ENCODE assay signal across 8 cellular contexts in the genomic region with DNA sequence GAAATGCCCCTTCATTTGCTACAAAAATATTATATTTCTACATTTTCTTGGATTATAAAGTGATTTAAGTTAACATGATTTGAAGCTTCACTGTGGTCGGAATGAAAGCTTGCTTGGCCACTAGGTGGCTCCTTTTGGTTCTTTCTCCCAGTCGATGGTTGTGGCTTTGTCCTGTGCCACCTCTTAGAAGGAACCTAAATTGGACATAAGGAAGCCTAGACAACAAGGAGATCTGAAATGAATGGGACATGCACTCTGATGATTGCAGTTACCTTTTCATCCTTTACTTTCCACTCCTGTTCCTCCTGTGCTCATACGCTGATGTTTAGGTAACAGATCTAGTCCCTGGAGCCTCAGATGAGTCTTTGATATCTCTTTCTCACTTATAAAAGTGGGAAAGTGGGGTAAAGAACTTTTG. TPM values are rescaled to one million over a fixed set of nuclear protein-coding genes. Genes with fewer than 3 reads are reported as not detected.
A peak's percentile ranks its signal among the peaks of the same experiment; 100 is the strongest.
DNase-seq lines count a peak whose midpoint lies in the region; ATAC-seq and TF ChIP-seq lines count a peak whose summit lies in the region.

No MANE protein-coding gene starts in this region.

- H3K9me3 Mint-ChIP-seq in CD4-positive, alpha-beta memory T cell, result peaks cover 0 to 8% (median under 1%) of the 10 kb centered on the region in 8 donors
- no peaks in the 10 kb centered on the region for H3K9me3 Mint-ChIP-seq in GM23338

- no peaks in the 10 kb centered on the region for H3K27me3 Mint-ChIP-seq in CD4-positive, alpha-beta memory T cell
- peaks cover 2% of the 10 kb centered on the region for H3K27me3 Mint-ChIP-seq in GM23338 (ENCODE audit: insufficient read depth, low read depth, poor library complexity)

- TF ChIP-seq CTCF in GM23338 (conservative IDR thresholded peaks at IDR 0.05; ENCODE audit: low read depth in 2 of 2), result peak; percentile 75 to 88
- TF ChIP-seq CTCF in SK-N-SH (IDR thresholded peaks at IDR 0.05), result peak; percentile 69
- peak; percentile 76 for TF ChIP-seq CTCF in fibroblast of villous mesenchyme (IDR thresholded peaks at IDR 0.05; ENCODE audit: insufficient read depth, low read depth, low read length)
- peak; percentile 41 for TF ChIP-seq CTCF in thoracic aorta (IDR thresholded peaks at IDR 0.05)

- no peak overlapping the region for H3K27ac Mint-ChIP-seq in CD4-positive, alpha-beta memory T cell
- H3K27ac Mint-ChIP-seq in GM23338, result no peak overlapping the region

- no peak overlapping the region for H3K4me3 ChIP-seq in CD4-positive, alpha-beta memory T cell (ENCODE audit: low read length in 2 of 2)
- H3K4me3 ChIP-seq in GM23338 (no peak overlapping the region), SK-N-SH (ENCODE audit: low read depth in 2 of 2, low read length in 1 of 2) (no peak overlapping the region; a peak in 1 of 4 replicates), fibroblast of villous mesenchyme (ENCODE audit: low read depth, low read length) (no peak overlapping the region), thoracic aorta (no peak overlapping the region)

- H4K20me1 ChIP-seq in GM23338 (replicated peaks; ENCODE audit: insufficient read depth) (no peaks in the 10 kb centered on the region; the same call in 1 of the 2 replicates), SK-N-SH (ENCODE audit: insufficient read depth) (peaks cover 10% of the 10 kb centered on the region)

- TF ChIP-seq RAD21 in SK-N-SH (IDR thresholded peaks at IDR 0.05; ENCODE audit: low read length), result peak; percentile 41

- H3K4me1 Mint-ChIP-seq in CD4-positive, alpha-beta memory T cell, result peaks cover 33 to 35% (median 34%) of the 10 kb centered on the region in 4 donors
- peaks cover 17% of the 10 kb centered on the region for H3K4me1 Mint-ChIP-seq in GM23338

- peak in 4 of 5 donors; percentile 6 to 19 (median 10) for DNase-seq in CD4-positive, alpha-beta memory T cell
- DNase-seq in GM23338 (ENCODE audit: low spot score) (peak; percentile 73), SK-N-SH (no peak), fibroblast of villous mesenchyme (ENCODE audit: low read depth) (peak; percentile 44), thoracic aorta (ENCODE audit: low spot score) (no peak), AG08396 (ENCODE audit: low spot score) (no peak), NCI-H1436 treated with DMSO at 0.1 percent for 48 hours (lab: John Stamatoyannopoulos, UW) (no peak)

- no peaks in the 10 kb centered on the region for H3K36me3 ChIP-seq in CD4-positive, alpha-beta memory T cell (ENCODE audit: insufficient read depth, low read length)
- H3K36me3 ChIP-seq in GM23338 (ENCODE audit: insufficient read depth), result no peaks in the 10 kb centered on the region
- H3K36me3 ChIP-seq in SK-N-SH (replicated peaks in 1 of 2; ENCODE audit: control insufficient read depth in 1 of 2, insufficient read depth in 2 of 2, low read length in 1 of 2), result peaks cover 0 to 3% of the 10 kb centered on the region in 2 experiments
- H3K36me3 ChIP-seq in thoracic aorta, result no peaks in the 10 kb centered on the region

- intact Hi-C loops in CD4-positive, alpha-beta memory T cell (cut with micrococcal nuclease), result no loop called here

- H2AFZ ChIP-seq in GM23338, result no peak overlapping the region
- no peak overlapping the region for H2AFZ ChIP-seq in SK-N-SH (ENCODE audit: low read depth)

- H3K4me2 ChIP-seq in GM23338, result no peak overlapping the region
- no peak overlapping the region for H3K4me2 ChIP-seq in SK-N-SH

- H3K27ac ChIP-seq in CD4-positive, alpha-beta memory T cell (ENCODE audit: low read depth, low read length), result no peak overlapping the region
- no peak overlapping the region for H3K27ac ChIP-seq in GM23338 (ENCODE audit: low read depth)
- no peak overlapping the region for H3K27ac ChIP-seq in SK-N-SH (ENCODE audit: low read depth in 2 of 2, low read length in 1 of 2)
- no peak overlapping the region for H3K27ac ChIP-seq in thoracic aorta

- H3K27me3 ChIP-seq in CD4-positive, alpha-beta memory T cell (ENCODE audit: insufficient read depth, low read length), result no peaks in the 10 kb centered on the region
- H3K27me3 ChIP-seq in GM23338 (ENCODE audit: insufficient read depth) (no peaks in the 10 kb centered on the region), SK-N-SH (ENCODE audit: insufficient read depth) (no peaks in the 10 kb centered on the region), thoracic aorta (replicated peaks; ENCODE audit: insufficient read depth) (no peaks in the 10 kb centered on the region)

- H3K9ac ChIP-seq in SK-N-SH, result no peak overlapping the region

- peaks cover 2 to 9% of the 10 kb centered on the region in 2 donors for H3K36me3 Mint-ChIP-seq in CD4-positive, alpha-beta memory T cell
- 0 out of 3 replicates have a peak, but pooled peaks cover 2% of the 10 kb centered on the region for H3K36me3 Mint-ChIP-seq in GM23338 (ENCODE audit: low read depth)

- CTCF ChIA-PET in CD4-positive, alpha-beta memory T cell (lab: Charles Lee; ENCODE audit: partially characterized antibody), result interaction anchor here (0.9 to 3.2 kb wide), 22 partner anchors 8 to 1514 kb away, joined by 3 to 24 read pairs (median 4); partner anchors contain the start of gene RPGRIP1L
- CTCF ChIA-PET in SK-N-SH (lab: Yijun Ruan, JAX), result interaction anchor here (0.6 to 3.2 kb wide), 14 partner anchors 9 to 1186 kb away, joined by 3 to 37 read pairs (median 4); partner anchors contain the start of gene FTO

- no peaks in the 10 kb centered on the region for H3K9me3 ChIP-seq in CD4-positive, alpha-beta memory T cell (ENCODE audit: control insufficient read depth in 1 of 2, low read length in 2 of 2)
- H3K9me3 ChIP-seq in SK-N-SH (0 out of 2 replicates have a peak, but pooled peaks cover 4% of the 10 kb centered on the region), thoracic aorta (peaks cover 4% of the 10 kb centered on the region)

- no peaks in the 10 kb centered on the region for H3K9me2 ChIP-seq in GM23338 (ENCODE audit: insufficient read depth)
- H3K9me2 ChIP-seq in SK-N-SH, result no peaks in the 10 kb centered on the region

- POLR2A ChIA-PET in CD4-positive, alpha-beta memory T cell (lab: Charles Lee; ENCODE audit: partially characterized antibody), result interaction anchor here (1.5 kb wide), 1 partner anchor 39 kb away, joined by 6 read pairs; the partner anchor contains the start of genes FTO and RPGRIP1L
- POLR2A ChIA-PET in SK-N-SH (lab: Yijun Ruan, JAX), result no interaction called here

- H3F3A ChIP-seq in GM23338 (replicated peaks; ENCODE audit: low read depth) (no peaks in the 10 kb centered on the region), SK-N-SH (replicated peaks; ENCODE audit: insufficient read depth) (peaks cover 6% of the 10 kb centered on the region)

- peaks cover 28% of the 10 kb centered on the region for H3K4me1 ChIP-seq in CD4-positive, alpha-beta memory T cell (ENCODE audit: insufficient read depth, low read length)
- peaks cover 18% of the 10 kb centered on the region for H3K4me1 ChIP-seq in GM23338 (ENCODE audit: insufficient read depth)
- peaks cover 0 to 19% of the 10 kb centered on the region in 2 experiments; a peak in 2 of 4 replicates for H3K4me1 ChIP-seq in SK-N-SH (ENCODE audit: control insufficient read depth in 1 of 2, insufficient read depth in 2 of 2, low read depth in 1 of 2, low read length in 1 of 2)
- H3K4me1 ChIP-seq in thoracic aorta (ENCODE audit: control insufficient read depth in 1 of 2, low read depth in 2 of 2), result peaks cover 12 to 26% of the 10 kb centered on the region in 2 donors

- peaks cover 55% of the 10 kb centered on the region for H3K79me2 ChIP-seq in GM23338 (replicated peaks; ENCODE audit: insufficient read depth)
- H3K79me2 ChIP-seq in SK-N-SH (ENCODE audit: insufficient read depth), result peaks cover 47% of the 10 kb centered on the region

- no peak for TF ChIP-seq EP300 in SK-N-SH (IDR thresholded peaks at IDR 0.05; ENCODE audit: borderline replicate concordance in 1 of 2, low read depth in 1 of 2, low read length in 1 of 2)

- ATAC-seq in GM23338 (peak; percentile 82), thoracic aorta (ENCODE audit: insufficient number of reproducible peaks, low FRiP score, low read depth) (no peak), GM21576 (IDR thresholded peaks at IDR 0.05; ENCODE audit: unreplicated experiment) (no peak)

- WGBS in SK-N-SH (ENCODE audit: low lambda C conversion rate), result 63% methylated on average over 3 of the region's 3 CpGs

- peak overlapping the region in 1 of 8 donors; percentile 17 for H3K4me3 Mint-ChIP-seq in CD4-positive, alpha-beta memory T cell
- H3K4me3 Mint-ChIP-seq in GM23338, result no peak overlapping the region

TF ChIP-seq in SK-N-SH, 30 proteins besides CTCF, POLR2A, EP300 and RAD21:
- TF ChIP-seq MAX (IDR thresholded peaks at IDR 0.05; ENCODE audit: low read depth), result no peak
- peak; percentile 13; the same call in 1 of the 2 replicates for TF ChIP-seq SMC3 (IDR thresholded peaks at IDR 0.05; ENCODE audit: low read depth, low read length)
- TF ChIP-seq TAF1 (IDR thresholded peaks at IDR 0.05; ENCODE audit: borderline replicate concordance, low read depth, low read length), result no peak

RNA-seq across cellular contexts. Expression of gene FTO, which starts 39.2 kb away (rescaled TPM):
- total RNA-seq in CD4-positive, alpha-beta memory T cell, result 10 to 100 TPM; 61.5 to 68.8 TPM
- polyA plus RNA-seq in CD4-positive, alpha-beta memory T cell, result 100 to 1,000 TPM in 1 of 2 donors, 10 to 100 TPM in 1; 70.7 to 126 TPM
- total RNA-seq in GM23338 (2014; rRNA removed; shearing (Covaris generic)), result 69.6 and 74.3 TPM in 2 replicates
- 13.1 and 17.7 TPM in 2 replicates for polyA plus RNA-seq in GM23338 (2016; fragmentation: Nextera tagmentation; extraction: Ambion mirVana)
- polyA plus RNA-seq in SK-N-SH (2012; rRNA removed), result 41.2 and 49.8 TPM in 2 replicates
- polyA plus RNA-seq in SK-N-SH (2012; cell fraction: cytosol; rRNA removed), result 45.9 and 46.5 TPM in 2 replicates
- 19.0 and 26.9 TPM in 2 replicates for polyA plus RNA-seq in SK-N-SH (2012; cell fraction: nucleus; rRNA removed)
- total RNA-seq in fibroblast of villous mesenchyme, result 101 and 157 TPM in 2 replicates
- 100 to 1,000 TPM in 1 of 2 donors, 10 to 100 TPM in 1; 99.6 to 103 TPM for total RNA-seq in thoracic aorta

RNA-seq across cellular contexts. Expression of gene RPGRIP1L, which starts 39.5 kb away (rescaled TPM):
- total RNA-seq in CD4-positive, alpha-beta memory T cell, result 1 to 10 TPM; 4.2 to 4.3 TPM
- polyA plus RNA-seq in CD4-positive, alpha-beta memory T cell, result 1 to 10 TPM; 1.3 to 3.5 TPM
- 10.3 and 11.4 TPM in 2 replicates for total RNA-seq in GM23338 (2014; rRNA removed; shearing (Covaris generic))
- polyA plus RNA-seq in GM23338 (2016; fragmentation: Nextera tagmentation; extraction: Ambion mirVana), result 19.9 and 21.3 TPM in 2 replicates
- 5.7 and 6.5 TPM in 2 replicates for polyA plus RNA-seq in SK-N-SH (2012; rRNA removed)
- 7.4 and 9.9 TPM in 2 replicates for polyA plus RNA-seq in SK-N-SH (2012; cell fraction: cytosol; rRNA removed)
- 4.4 and 9.0 TPM in 2 replicates for polyA plus RNA-seq in SK-N-SH (2012; cell fraction: nucleus; rRNA removed)
- total RNA-seq in fibroblast of villous mesenchyme, result 12.6 and 22.0 TPM in 2 replicates
- total RNA-seq in thoracic aorta, result 1 to 10 TPM; 3.4 to 9.1 TPM

Comparison
In these comparisons a context has a peak if more than half of its experiments do, and no peak if none do; other contexts are left out.
1. DNase-seq: peak in CD4-positive, alpha-beta memory T cell (4 of 5), GM23338 (single experiment) and fibroblast of villous mesenchyme (single experiment); none in SK-N-SH (single experiment), thoracic aorta (single experiment), AG08396 (single experiment) and NCI-H1436 treated with DMSO at 0.1 percent for 48 hours (single experiment).
2. Peak in every context shown above with its lines, with median percentiles within 50 percentile points of each other: CTCF ChIP-seq.